ENCODE assay signal across 24 cellular contexts in the genomic region with DNA sequence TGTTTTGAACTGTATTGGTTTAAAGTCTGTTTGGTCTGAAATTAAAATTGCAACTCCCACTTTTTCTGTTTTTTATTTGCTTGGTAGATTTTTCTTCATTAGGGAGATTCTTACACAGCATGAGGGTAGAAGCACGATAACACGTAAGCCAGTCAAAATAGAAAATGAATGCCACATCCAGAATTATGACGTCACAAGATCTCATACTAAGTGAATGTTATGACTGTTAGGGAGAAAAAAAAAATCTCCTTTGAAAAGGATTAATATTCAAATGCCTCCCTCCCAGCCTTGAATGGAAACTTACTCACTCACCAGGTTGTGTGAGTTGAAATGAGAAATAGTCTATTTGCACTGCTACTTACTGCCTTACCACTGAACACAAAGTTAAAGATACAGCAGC.
A peak's percentile ranks its signal among the peaks of the same experiment; 100 is the strongest.
DNase-seq lines count a peak whose midpoint lies in the region; ATAC-seq, FAIRE-seq and TF ChIP-seq lines count a peak whose summit lies in the region.
"Had no signal": no experiment of that assay in that cellular context is flagged by ENCODE, and none has a peak within 500 bp of the region (broad histone marks: within the 10 kb centered on the region; RNA-seq: fewer than 3 reads in every experiment).

No MANE protein-coding gene starts in this region.

- TF ChIP-seq EP300 in K562 (IDR thresholded peaks at IDR 0.05; ENCODE audit: low read length), result no peak

- in situ Hi-C loops in K562 (cut with MboI), result no loop called here

- H3K36me3 ChIP-seq in HEK293 (ENCODE audit: control insufficient read depth in 2 of 2, insufficient read depth in 1 of 2, low read length in 2 of 2) (no peaks in the 10 kb centered on the region), MM.1S (replicated peaks; ENCODE audit: insufficient read depth, low read length) (no peaks in the 10 kb centered on the region), K562 (ENCODE audit: control insufficient read depth, insufficient read depth, low read length) (no peaks in the 10 kb centered on the region), OCI-LY7 (ENCODE audit: insufficient read depth, low read length) (no peaks in the 10 kb centered on the region)
- H3K36me3 ChIP-seq: BE2C, BLaER1 had no signal

- intact Hi-C loops in K562 (cut with micrococcal nuclease) (no loop called here), OCI-LY7 (cut with micrococcal nuclease; ENCODE audit: unreplicated experiment) (no loop called here)

- no peak for TF ChIP-seq POLR2A in K562 (conservative IDR thresholded peaks at IDR 0.05)

- TF ChIP-seq CTCF in HEK293 (tag by site-specific recombination; IDR thresholded peaks at IDR 0.05) (no peak), MM.1S (IDR thresholded peaks at IDR 0.05; ENCODE audit: low read length) (no peak), K562 (IDR thresholded peaks at IDR 0.05 in 2 of 3, conservative IDR thresholded peaks at IDR 0.05 in 1 of 3; ENCODE audit: insufficient read depth in 2 of 3, low read depth in 1 of 3, low read length in 3 of 3) (no peak), OCI-LY7 (conservative IDR thresholded peaks at IDR 0.05; ENCODE audit: low read length) (no peak)

- H3K27ac ChIP-seq in HEK293 (ENCODE audit: extremely low read depth, low read depth, low read length) (no peak overlapping the region), MM.1S (ENCODE audit: low read length) (no peak overlapping the region), K562 (ENCODE audit: extremely low read depth, low read depth, low read length) (no peak overlapping the region), OCI-LY7 (ENCODE audit: low read depth, low read length, poor library complexity, severe bottlenecking) (no peak overlapping the region)
- H3K27ac ChIP-seq: BLaER1 had no signal

- no peaks in the 10 kb centered on the region for H3K27me3 ChIP-seq in MM.1S (replicated peaks; ENCODE audit: insufficient read depth, low read length)
- H3K27me3 ChIP-seq in K562 (ENCODE audit: control insufficient read depth in 2 of 2, insufficient read depth in 2 of 2, low read length in 2 of 2), result no peaks in the 10 kb centered on the region
- H3K27me3 ChIP-seq: BE2C, BLaER1 had no signal

- BruUV-seq in K562 (replicated peaks; lab: Mats Ljungman, UMichigan) (no TSS peak), OCI-LY7 (replicated peaks; lab: Mats Ljungman, UMichigan) (no TSS peak)

- H3K9me1 ChIP-seq in K562 (ENCODE audit: control insufficient read depth, insufficient read depth, low read length), result no peaks in the 10 kb centered on the region

- CTCF ChIA-PET in HEK293 (lab: Yijun Ruan, JAX) (interaction anchor here (0.7 kb wide), 1 partner anchor 456 kb away, joined by 3 read pairs; no protein-coding TSS in a partner anchor), K562 (lab: Yijun Ruan, JAX; ENCODE audit: low intra/inter-chr PET ratio) (no interaction called here), OCI-LY7 (lab: Charles Lee; ENCODE audit: unreplicated experiment) (no interaction called here)

- H3K4me3 ChIP-seq in HEK293 (ENCODE audit: low read depth, low read length), result no peak overlapping the region
- H3K4me3 ChIP-seq in MM.1S (ENCODE audit: low read length), result no peak overlapping the region
- H3K4me3 ChIP-seq in K562, result no peak overlapping the region
- H3K4me3 ChIP-seq in OCI-LY7 (ENCODE audit: low read depth, low read length, poor library complexity, severe bottlenecking), result no peak overlapping the region
- H3K4me3 ChIP-seq: BLaER1 had no signal

- H4K20me1 ChIP-seq in MM.1S (ENCODE audit: insufficient read depth, low read length), result no peaks in the 10 kb centered on the region
- no peaks in the 10 kb centered on the region for H4K20me1 ChIP-seq in K562 (replicated peaks; ENCODE audit: control insufficient read depth, insufficient read depth, low read length)
- no peaks in the 10 kb centered on the region for H4K20me1 ChIP-seq in OCI-LY7 (ENCODE audit: insufficient read depth, low read length)
- H4K20me1 ChIP-seq: BLaER1 had no signal

- no peaks in the 10 kb centered on the region for H3K79me2 ChIP-seq in MM.1S (ENCODE audit: low read length)
- no peaks in the 10 kb centered on the region for H3K79me2 ChIP-seq in K562 (ENCODE audit: control insufficient read depth, insufficient read depth, low read length)
- H3K79me2 ChIP-seq in OCI-LY7 (ENCODE audit: insufficient read depth, low read depth, low read length), result no peaks in the 10 kb centered on the region

- H3K9me3 ChIP-seq in HEK293 (ENCODE audit: control insufficient read depth, insufficient read depth, low read depth, low read length) (no peaks in the 10 kb centered on the region), MM.1S (replicated peaks; ENCODE audit: insufficient read depth, low read length) (no peaks in the 10 kb centered on the region), K562 (replicated peaks; ENCODE audit: control insufficient read depth, insufficient read depth, low read depth, low read length) (no peaks in the 10 kb centered on the region), OCI-LY7 (ENCODE audit: low read length) (no peaks in the 10 kb centered on the region)
- H3K9me3 ChIP-seq: BE2C, BLaER1 had no signal

- H3K9ac ChIP-seq in MM.1S (ENCODE audit: low read length) (no peak overlapping the region), K562 (ENCODE audit: insufficient read depth in 1 of 2, low read depth in 2 of 2, low read length in 2 of 2) (no peak overlapping the region)
- H3K9ac ChIP-seq: BLaER1 had no signal

- H3F3A ChIP-seq in MM.1S (ENCODE audit: insufficient read depth, low read length), result no peaks in the 10 kb centered on the region

- no peaks in the 10 kb centered on the region for H3K9me2 ChIP-seq in MM.1S (replicated peaks; ENCODE audit: insufficient read depth, low read length)
- H3K9me2 ChIP-seq in OCI-LY7 (ENCODE audit: insufficient read depth, low read length), result no peaks in the 10 kb centered on the region

- WGBS in K562 (ENCODE audit: insufficient coverage, low coverage, missing lambda C conversion rate), result 0% methylated on average over 3 of the region's 3 CpGs

- H2AFZ ChIP-seq in MM.1S (ENCODE audit: low read length), result no peak overlapping the region
- no peak overlapping the region for H2AFZ ChIP-seq in K562 (ENCODE audit: low read depth, low read length)
- H2AFZ ChIP-seq in OCI-LY7 (ENCODE audit: low read length), result no peak overlapping the region

- H3K4me2 ChIP-seq in MM.1S (ENCODE audit: low read depth, low read length), result peak overlapping the region; percentile 22; the same call in 1 of the 2 replicates
- H3K4me2 ChIP-seq in K562 (ENCODE audit: insufficient read depth, low read length), result no peak overlapping the region
- H3K4me2 ChIP-seq in OCI-LY7 (ENCODE audit: low read length), result no peak overlapping the region
- H3K4me2 ChIP-seq: BLaER1 had no signal

- no peak for FAIRE-seq in K562 (lab: Jason Lieb, UNC)
- FAIRE-seq: A204.1, GM12891, GM19239 had no signal

- DNase-seq in MM.1S (no peak), K562 (ENCODE audit: extremely low read depth in 1 of 4, low spot score in 3 of 4) (no peak), OCI-LY7 (ENCODE audit: low spot score) (no peak)
- DNase-seq: 8988T; ACHN; BE2C; C1 segment of cervical spinal cord; CD4-positive, alpha-beta memory T cell; CD4-positive, CD25-positive, alpha-beta regulatory T cell; CD8-positive, alpha-beta memory T cell; COR-L47; DMS 273 treated with DMSO at 0.1 percent for 48 hours; DMS153; DMS53; DMS79; DND-41; EL; GDM1 had no signal

- ATAC-seq in K562, result no peak
- no peak for ATAC-seq in HG02588 (IDR thresholded peaks at IDR 0.05; ENCODE audit: unreplicated experiment)

- no peak for TF ChIP-seq RAD21 in K562 (CRISPR knock-in tag; conservative IDR thresholded peaks at IDR 0.05 in 1 of 2, IDR thresholded peaks at IDR 0.05 in 1 of 2)

- POLR2A ChIA-PET in HEK293 (lab: Yijun Ruan, JAX) (no interaction called here), K562 (lab: Yijun Ruan, JAX) (no interaction called here), OCI-LY7 (lab: Charles Lee) (no interaction called here)

- H3K4me1 ChIP-seq in HEK293 (ENCODE audit: control insufficient read depth, insufficient read depth, low read length) (no peaks in the 10 kb centered on the region), MM.1S (ENCODE audit: low read length) (no peaks in the 10 kb centered on the region), K562 (replicated peaks in 1 of 2; ENCODE audit: control insufficient read depth in 2 of 2, insufficient read depth in 2 of 2, low read length in 2 of 2) (no peaks in the 10 kb centered on the region), OCI-LY7 (ENCODE audit: insufficient read depth, low read length, poor library complexity, severe bottlenecking) (no peaks in the 10 kb centered on the region)
- H3K4me1 ChIP-seq: BE2C, BLaER1 had no signal

TF ChIP-seq in HEK293, 187 proteins besides CTCF, POLR2A, EP300 and RAD21:
- TF ChIP-seq ZNF776 (tag by site-specific recombination; IDR thresholded peaks at IDR 0.05; ENCODE audit: borderline replicate concordance), result no peak
- peak; percentile 41; the same call in 1 of the 2 replicates for TF ChIP-seq ATF2 (tag by site-specific recombination; IDR thresholded peaks at IDR 0.05; ENCODE audit: low read depth)

TF ChIP-seq in K562, 482 proteins besides CTCF, POLR2A, EP300 and RAD21:
- TF ChIP-seq RHOXF2B (CRISPR knock-in tag; conservative IDR thresholded peaks at IDR 0.05) (no peak), ATF1 (CRISPR knock-in tag; IDR thresholded peaks at IDR 0.05) (no peak), ATF1 (tag; IDR thresholded peaks at IDR 0.05) (peak; percentile 49)

Comparison
In these comparisons a context has a peak if more than half of its experiments do, and no peak if none do; other contexts are left out.
1. Of the 44 proteins assayed by ChIP-seq in both K562 and HEK293: peak only in K562: none; only in HEK293: ATF2; in both: none; in neither: 43.